Comparison of ENCODE assay signal across 1 cellular context in the genomic region with DNA sequence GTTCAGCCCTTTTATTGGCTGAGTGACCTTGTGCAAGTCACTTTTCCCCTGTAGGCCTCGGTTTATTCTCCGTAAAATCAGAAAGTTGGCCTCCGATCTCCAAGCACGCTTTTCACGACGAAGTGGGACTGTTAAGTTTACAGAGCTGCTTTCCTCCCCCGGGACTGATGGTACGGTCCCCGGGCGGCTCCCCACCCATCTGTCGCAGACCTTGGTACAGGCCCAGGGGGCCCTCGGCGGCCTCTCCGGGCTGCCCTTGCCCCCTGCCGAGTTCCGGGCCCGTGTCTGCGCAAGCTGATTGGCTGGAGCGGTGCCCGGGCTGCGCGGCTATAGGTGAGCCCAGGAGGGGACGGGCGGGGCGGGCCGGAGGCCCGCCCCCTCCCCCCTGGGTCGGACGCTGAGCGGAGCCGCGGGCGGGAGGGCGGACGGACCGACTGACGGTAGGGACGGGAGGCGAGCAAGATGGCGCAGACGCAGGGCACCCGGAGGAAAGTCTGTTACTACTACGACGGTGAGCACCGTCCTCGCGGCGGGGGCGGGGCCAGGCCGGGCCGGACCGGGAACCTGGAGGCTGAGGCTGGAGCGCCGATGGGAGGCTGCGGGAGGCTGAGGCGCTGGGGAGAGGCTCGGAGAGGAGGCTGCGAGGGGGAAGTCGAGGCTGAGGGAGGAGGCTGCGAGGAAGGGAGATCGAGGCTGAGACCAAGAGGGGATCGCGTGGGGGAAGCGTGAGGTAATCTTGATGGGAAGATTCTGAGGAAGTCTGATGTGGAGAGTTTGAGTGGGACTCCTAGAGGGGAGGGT.
TF ChIP-seq lines count a peak whose summit lies in the region.

A gene (plus strand): TSS at position 376 of the 801 bp plus-strand sequence. CDS start 87 bp downstream, at position 463.

TF ChIP-seq in HepG2, 621 proteins besides CTCF, POLR2A, EP300 and RAD21 (continued from another document and continues in another):
- TF ChIP-seq ZFP36L2 (CRISPR knock-in tag; IDR thresholded peaks at IDR 0.05) (no peak), KLF16 (CRISPR knock-in tag; IDR thresholded peaks at IDR 0.05) (no peak), ZNF547 (CRISPR knock-in tag; IDR thresholded peaks at IDR 0.05) (no peak), RXRB (CRISPR knock-in tag; IDR thresholded peaks at IDR 0.05; ENCODE audit: borderline replicate concordance) (no peak; the same call in 1 of the 2 replicates), ZNF282 (IDR thresholded peaks at IDR 0.05; ENCODE audit: partially characterized antibody) (no peak), ATF1 (CRISPR knock-in tag; IDR thresholded peaks at IDR 0.05) (no peak), ISX (CRISPR knock-in tag; conservative IDR thresholded peaks at IDR 0.05) (no peak), PTBP1 (IDR thresholded peaks at IDR 0.05; ENCODE audit: low read depth, low read length, poor library complexity, severe bottlenecking) (peak; percentile 93), ZNF775 (CRISPR knock-in tag; IDR thresholded peaks at IDR 0.05; ENCODE audit: borderline replicate concordance) (no peak), XRCC5 (optimal IDR thresholded peaks at IDR 0.05; ENCODE audit: low read length) (peak; percentile 87), SMAD9 (CRISPR knock-in tag; IDR thresholded peaks at IDR 0.05) (no peak), ZNF253 (CRISPR knock-in tag; IDR thresholded peaks at IDR 0.05; ENCODE audit: borderline replicate concordance) (no peak), GATAD2A (CRISPR knock-in tag; IDR thresholded peaks at IDR 0.05) (peak; percentile 62), ZNF563 (CRISPR knock-in tag; IDR thresholded peaks at IDR 0.05) (peak; percentile 83), HHEX (CRISPR knock-in tag; IDR thresholded peaks at IDR 0.05) (no peak), TBX2 (CRISPR knock-in tag; IDR thresholded peaks at IDR 0.05; ENCODE audit: borderline replicate concordance) (peak; percentile 58), ZNF839 (CRISPR knock-in tag; IDR thresholded peaks at IDR 0.05; ENCODE audit: borderline replicate concordance) (no peak), U2AF1 (optimal IDR thresholded peaks at IDR 0.05; ENCODE audit: low read depth, low read length) (no peak), CAMTA2 (CRISPR knock-in tag; IDR thresholded peaks at IDR 0.05; ENCODE audit: borderline replicate concordance) (no peak), ZNF749 (CRISPR knock-in tag; IDR thresholded peaks at IDR 0.05; ENCODE audit: borderline replicate concordance) (no peak), ZNF550 (CRISPR knock-in tag; IDR thresholded peaks at IDR 0.05; ENCODE audit: borderline replicate concordance) (no peak), HNRNPLL (IDR thresholded peaks at IDR 0.05; ENCODE audit: low read depth, low read length, poor library complexity, severe bottlenecking) (peak; percentile 77), FOXJ3 (CRISPR knock-in tag; IDR thresholded peaks at IDR 0.05; ENCODE audit: borderline replicate concordance) (no peak), ZNF329 (CRISPR knock-in tag; IDR thresholded peaks at IDR 0.05; ENCODE audit: low read depth) (no peak), ZFAT (CRISPR knock-in tag; conservative IDR thresholded peaks at IDR 0.05) (0 out of 2 replicates have a peak, but pooled peaks have one; percentile 44), ZSCAN20 (CRISPR knock-in tag; IDR thresholded peaks at IDR 0.05; ENCODE audit: borderline replicate concordance) (no peak; the same call in 1 of the 2 replicates)
- TF ChIP-seq, protein P1, sequence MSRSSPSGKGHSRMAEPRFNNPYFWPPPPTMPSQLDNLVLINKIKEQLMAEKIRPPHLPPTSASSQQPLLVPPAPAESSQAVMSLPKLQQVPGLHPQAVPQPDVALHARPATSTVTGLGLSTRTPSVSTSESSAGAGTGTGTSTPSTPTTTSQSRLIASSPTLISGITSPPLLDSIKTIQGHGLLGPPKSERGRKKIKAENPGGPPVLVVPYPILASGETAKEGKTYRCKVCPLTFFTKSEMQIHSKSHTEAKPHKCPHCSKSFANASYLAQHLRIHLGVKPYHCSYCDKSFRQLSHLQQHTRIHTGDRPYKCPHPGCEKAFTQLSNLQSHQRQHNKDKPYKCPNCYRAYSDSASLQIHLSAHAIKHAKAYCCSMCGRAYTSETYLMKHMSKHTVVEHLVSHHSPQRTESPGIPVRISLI (CRISPR knock-in tag; IDR thresholded peaks at IDR 0.05; ENCODE audit: borderline replicate concordance): no peak
- TF ChIP-seq, protein P2, sequence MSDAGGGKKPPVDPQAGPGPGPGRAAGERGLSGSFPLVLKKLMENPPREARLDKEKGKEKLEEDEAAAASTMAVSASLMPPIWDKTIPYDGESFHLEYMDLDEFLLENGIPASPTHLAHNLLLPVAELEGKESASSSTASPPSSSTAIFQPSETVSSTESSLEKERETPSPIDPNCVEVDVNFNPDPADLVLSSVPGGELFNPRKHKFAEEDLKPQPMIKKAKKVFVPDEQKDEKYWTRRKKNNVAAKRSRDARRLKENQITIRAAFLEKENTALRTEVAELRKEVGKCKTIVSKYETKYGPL (CRISPR knock-in tag; IDR thresholded peaks at IDR 0.05): peak; percentile 46; the same call in 1 of the 2 replicates
- TF ChIP-seq, protein P3, sequence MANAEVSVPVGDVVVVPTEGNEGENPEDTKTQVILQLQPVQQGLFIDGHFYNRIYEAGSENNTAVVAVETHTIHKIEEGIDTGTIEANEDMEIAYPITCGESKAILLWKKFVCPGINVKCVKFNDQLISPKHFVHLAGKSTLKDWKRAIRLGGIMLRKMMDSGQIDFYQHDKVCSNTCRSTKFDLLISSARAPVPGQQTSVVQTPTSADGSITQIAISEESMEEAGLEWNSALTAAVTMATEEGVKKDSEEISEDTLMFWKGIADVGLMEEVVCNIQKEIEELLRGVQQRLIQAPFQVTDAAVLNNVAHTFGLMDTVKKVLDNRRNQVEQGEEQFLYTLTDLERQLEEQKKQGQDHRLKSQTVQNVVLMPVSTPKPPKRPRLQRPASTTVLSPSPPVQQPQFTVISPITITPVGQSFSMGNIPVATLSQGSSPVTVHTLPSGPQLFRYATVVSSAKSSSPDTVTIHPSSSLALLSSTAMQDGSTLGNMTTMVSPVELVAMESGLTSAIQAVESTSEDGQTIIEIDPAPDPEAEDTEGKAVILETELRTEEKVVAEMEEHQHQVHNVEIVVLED (CRISPR knock-in tag; IDR thresholded peaks at IDR 0.05; ENCODE audit: borderline replicate concordance): peak; percentile 17; the same call in 1 of the 2 replicates
- TF ChIP-seq, protein P4, sequence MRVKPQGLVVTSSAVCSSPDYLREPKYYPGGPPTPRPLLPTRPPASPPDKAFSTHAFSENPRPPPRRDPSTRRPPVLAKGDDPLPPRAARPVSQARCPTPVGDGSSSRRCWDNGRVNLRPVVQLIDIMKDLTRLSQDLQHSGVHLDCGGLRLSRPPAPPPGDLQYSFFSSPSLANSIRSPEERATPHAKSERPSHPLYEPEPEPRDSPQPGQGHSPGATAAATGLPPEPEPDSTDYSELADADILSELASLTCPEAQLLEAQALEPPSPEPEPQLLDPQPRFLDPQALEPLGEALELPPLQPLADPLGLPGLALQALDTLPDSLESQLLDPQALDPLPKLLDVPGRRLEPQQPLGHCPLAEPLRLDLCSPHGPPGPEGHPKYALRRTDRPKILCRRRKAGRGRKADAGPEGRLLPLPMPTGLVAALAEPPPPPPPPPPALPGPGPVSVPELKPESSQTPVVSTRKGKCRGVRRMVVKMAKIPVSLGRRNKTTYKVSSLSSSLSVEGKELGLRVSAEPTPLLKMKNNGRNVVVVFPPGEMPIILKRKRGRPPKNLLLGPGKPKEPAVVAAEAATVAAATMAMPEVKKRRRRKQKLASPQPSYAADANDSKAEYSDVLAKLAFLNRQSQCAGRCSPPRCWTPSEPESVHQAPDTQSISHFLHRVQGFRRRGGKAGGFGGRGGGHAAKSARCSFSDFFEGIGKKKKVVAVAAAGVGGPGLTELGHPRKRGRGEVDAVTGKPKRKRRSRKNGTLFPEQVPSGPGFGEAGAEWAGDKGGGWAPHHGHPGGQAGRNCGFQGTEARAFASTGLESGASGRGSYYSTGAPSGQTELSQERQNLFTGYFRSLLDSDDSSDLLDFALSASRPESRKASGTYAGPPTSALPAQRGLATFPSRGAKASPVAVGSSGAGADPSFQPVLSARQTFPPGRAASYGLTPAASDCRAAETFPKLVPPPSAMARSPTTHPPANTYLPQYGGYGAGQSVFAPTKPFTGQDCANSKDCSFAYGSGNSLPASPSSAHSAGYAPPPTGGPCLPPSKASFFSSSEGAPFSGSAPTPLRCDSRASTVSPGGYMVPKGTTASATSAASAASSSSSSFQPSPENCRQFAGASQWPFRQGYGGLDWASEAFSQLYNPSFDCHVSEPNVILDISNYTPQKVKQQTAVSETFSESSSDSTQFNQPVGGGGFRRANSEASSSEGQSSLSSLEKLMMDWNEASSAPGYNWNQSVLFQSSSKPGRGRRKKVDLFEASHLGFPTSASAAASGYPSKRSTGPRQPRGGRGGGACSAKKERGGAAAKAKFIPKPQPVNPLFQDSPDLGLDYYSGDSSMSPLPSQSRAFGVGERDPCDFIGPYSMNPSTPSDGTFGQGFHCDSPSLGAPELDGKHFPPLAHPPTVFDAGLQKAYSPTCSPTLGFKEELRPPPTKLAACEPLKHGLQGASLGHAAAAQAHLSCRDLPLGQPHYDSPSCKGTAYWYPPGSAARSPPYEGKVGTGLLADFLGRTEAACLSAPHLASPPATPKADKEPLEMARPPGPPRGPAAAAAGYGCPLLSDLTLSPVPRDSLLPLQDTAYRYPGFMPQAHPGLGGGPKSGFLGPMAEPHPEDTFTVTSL (CRISPR knock-in tag; IDR thresholded peaks at IDR 0.05; ENCODE audit: borderline replicate concordance): no peak
- TF ChIP-seq, protein P5, sequence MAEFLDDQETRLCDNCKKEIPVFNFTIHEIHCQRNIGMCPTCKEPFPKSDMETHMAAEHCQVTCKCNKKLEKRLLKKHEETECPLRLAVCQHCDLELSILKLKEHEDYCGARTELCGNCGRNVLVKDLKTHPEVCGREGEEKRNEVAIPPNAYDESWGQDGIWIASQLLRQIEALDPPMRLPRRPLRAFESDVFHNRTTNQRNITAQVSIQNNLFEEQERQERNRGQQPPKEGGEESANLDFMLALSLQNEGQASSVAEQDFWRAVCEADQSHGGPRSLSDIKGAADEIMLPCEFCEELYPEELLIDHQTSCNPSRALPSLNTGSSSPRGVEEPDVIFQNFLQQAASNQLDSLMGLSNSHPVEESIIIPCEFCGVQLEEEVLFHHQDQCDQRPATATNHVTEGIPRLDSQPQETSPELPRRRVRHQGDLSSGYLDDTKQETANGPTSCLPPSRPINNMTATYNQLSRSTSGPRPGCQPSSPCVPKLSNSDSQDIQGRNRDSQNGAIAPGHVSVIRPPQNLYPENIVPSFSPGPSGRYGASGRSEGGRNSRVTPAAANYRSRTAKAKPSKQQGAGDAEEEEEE (CRISPR knock-in tag; IDR thresholded peaks at IDR 0.05; ENCODE audit: borderline replicate concordance): no peak
- TF ChIP-seq, protein P6, sequence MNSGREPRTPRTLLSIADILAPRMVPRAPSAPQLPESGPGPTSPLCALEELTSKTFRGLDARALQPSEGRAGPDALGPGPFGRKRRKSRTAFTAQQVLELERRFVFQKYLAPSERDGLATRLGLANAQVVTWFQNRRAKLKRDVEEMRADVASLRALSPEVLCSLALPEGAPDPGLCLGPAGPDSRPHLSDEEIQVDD (CRISPR knock-in tag; IDR thresholded peaks at IDR 0.05; ENCODE audit: borderline replicate concordance): no peak
- TF ChIP-seq, protein P7, sequence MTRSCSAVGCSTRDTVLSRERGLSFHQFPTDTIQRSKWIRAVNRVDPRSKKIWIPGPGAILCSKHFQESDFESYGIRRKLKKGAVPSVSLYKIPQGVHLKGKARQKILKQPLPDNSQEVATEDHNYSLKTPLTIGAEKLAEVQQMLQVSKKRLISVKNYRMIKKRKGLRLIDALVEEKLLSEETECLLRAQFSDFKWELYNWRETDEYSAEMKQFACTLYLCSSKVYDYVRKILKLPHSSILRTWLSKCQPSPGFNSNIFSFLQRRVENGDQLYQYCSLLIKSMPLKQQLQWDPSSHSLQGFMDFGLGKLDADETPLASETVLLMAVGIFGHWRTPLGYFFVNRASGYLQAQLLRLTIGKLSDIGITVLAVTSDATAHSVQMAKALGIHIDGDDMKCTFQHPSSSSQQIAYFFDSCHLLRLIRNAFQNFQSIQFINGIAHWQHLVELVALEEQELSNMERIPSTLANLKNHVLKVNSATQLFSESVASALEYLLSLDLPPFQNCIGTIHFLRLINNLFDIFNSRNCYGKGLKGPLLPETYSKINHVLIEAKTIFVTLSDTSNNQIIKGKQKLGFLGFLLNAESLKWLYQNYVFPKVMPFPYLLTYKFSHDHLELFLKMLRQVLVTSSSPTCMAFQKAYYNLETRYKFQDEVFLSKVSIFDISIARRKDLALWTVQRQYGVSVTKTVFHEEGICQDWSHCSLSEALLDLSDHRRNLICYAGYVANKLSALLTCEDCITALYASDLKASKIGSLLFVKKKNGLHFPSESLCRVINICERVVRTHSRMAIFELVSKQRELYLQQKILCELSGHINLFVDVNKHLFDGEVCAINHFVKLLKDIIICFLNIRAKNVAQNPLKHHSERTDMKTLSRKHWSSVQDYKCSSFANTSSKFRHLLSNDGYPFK (CRISPR knock-in tag; IDR thresholded peaks at IDR 0.05; ENCODE audit: borderline replicate concordance): no peak; the same call in 1 of the 2 replicates
- TF ChIP-seq, protein P8, sequence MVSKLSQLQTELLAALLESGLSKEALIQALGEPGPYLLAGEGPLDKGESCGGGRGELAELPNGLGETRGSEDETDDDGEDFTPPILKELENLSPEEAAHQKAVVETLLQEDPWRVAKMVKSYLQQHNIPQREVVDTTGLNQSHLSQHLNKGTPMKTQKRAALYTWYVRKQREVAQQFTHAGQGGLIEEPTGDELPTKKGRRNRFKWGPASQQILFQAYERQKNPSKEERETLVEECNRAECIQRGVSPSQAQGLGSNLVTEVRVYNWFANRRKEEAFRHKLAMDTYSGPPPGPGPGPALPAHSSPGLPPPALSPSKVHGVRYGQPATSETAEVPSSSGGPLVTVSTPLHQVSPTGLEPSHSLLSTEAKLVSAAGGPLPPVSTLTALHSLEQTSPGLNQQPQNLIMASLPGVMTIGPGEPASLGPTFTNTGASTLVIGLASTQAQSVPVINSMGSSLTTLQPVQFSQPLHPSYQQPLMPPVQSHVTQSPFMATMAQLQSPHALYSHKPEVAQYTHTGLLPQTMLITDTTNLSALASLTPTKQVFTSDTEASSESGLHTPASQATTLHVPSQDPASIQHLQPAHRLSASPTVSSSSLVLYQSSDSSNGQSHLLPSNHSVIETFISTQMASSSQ (IDR thresholded peaks at IDR 0.05; ENCODE audit: low read depth): no peak
- TF ChIP-seq, protein P8 (CRISPR knock-in tag; IDR thresholded peaks at IDR 0.05; ENCODE audit: borderline replicate concordance): 0 out of 2 replicates have a peak, but pooled peaks have one; percentile 35
